ENCODE assay signal across 1 cellular context in genomic region chr1:155070392-155070700, GRCh38.
TF ChIP-seq lines count a peak whose summit lies in the region.

No MANE protein-coding gene starts in this region.

TF ChIP-seq in K562, 482 proteins besides CTCF, POLR2A, EP300 and RAD21:
- TF ChIP-seq ZBTB17 (CRISPR knock-in tag; IDR thresholded peaks at IDR 0.05) (no peak), STAG1 (CRISPR knock-in tag; IDR thresholded peaks at IDR 0.05; ENCODE audit: borderline replicate concordance) (0 out of 2 replicates have a peak, but pooled peaks have one; percentile 19)
